In genomic region chr12:50101663-50102062, GRCh38 we compare ENCODE assay signal across 9 cellular contexts. TPM values are rescaled to one million over a fixed set of nuclear protein-coding genes. Genes with fewer than 3 reads are reported as not detected.
DNase-seq lines count a peak whose midpoint lies in the region; ATAC-seq, FAIRE-seq and TF ChIP-seq lines count a peak whose summit lies in the region.
"Had no signal": no experiment of that assay in that cellular context is flagged by ENCODE, and none has a peak within 500 bp of the region (broad histone marks: within the 10 kb centered on the region; RNA-seq: fewer than 3 reads in every experiment).

No MANE protein-coding gene starts in this region.

- TF ChIP-seq EP300 in Ishikawa (IDR thresholded peaks at IDR 0.05; ENCODE audit: borderline replicate concordance) (no peak), K562 (IDR thresholded peaks at IDR 0.05; ENCODE audit: low read length) (no peak)

- no TSS peak for BruUV-seq in K562 (replicated peaks; lab: Mats Ljungman, UMichigan)

- peaks cover 8% of the 10 kb centered on the region for H3K4me1 ChIP-seq in BE2C
- peaks cover 16% of the 10 kb centered on the region in 2 experiments for H3K4me1 ChIP-seq in K562 (replicated peaks in 1 of 2; ENCODE audit: control insufficient read depth in 2 of 2, insufficient read depth in 2 of 2, low read length in 2 of 2)
- H3K4me1 ChIP-seq in right lobe of liver: peaks cover 0 to 37% (median 15%) of the 10 kb centered on the region in 4 donors
- peaks cover 2 to 9% of the 10 kb centered on the region in 2 donors for H3K4me1 ChIP-seq in neuronal stem cell (ENCODE audit: control insufficient read depth in 2 of 2, insufficient read depth in 1 of 2, low read depth in 1 of 2, low read length in 2 of 2)

- H4K20me1 ChIP-seq in K562 (replicated peaks; ENCODE audit: control insufficient read depth, insufficient read depth, low read length): no peaks in the 10 kb centered on the region

- no peak overlapping the region for H4K91ac ChIP-seq in neuronal stem cell (ENCODE audit: low read depth, low read length, poor library complexity)

- no peaks in the 10 kb centered on the region for H3K9me1 ChIP-seq in K562 (ENCODE audit: control insufficient read depth, insufficient read depth, low read length)

- H3K79me2 ChIP-seq in K562 (ENCODE audit: control insufficient read depth, insufficient read depth, low read length): no peaks in the 10 kb centered on the region

- in situ Hi-C loops in K562 (cut with MboI): no loop called here

- 59% methylated on average over 3 of the region's 3 CpGs for WGBS in K562 (ENCODE audit: insufficient coverage, low coverage, missing lambda C conversion rate)
- WGBS in right lobe of liver (ENCODE audit: insufficient coverage, low coverage, low lambda C conversion rate, missing lambda C conversion rate): 30% methylated on average over 3 of the region's 3 CpGs
- WGBS in neuronal stem cell (ENCODE audit: extremely low coverage in 2 of 2, insufficient read length in 2 of 2, insufficient replicate concordance in 1 of 2), 2 donors: no CpG with 5 or more reads among the region's 3 CpGs

- TF ChIP-seq CTCF in BE2C (IDR thresholded peaks at IDR 0.05; ENCODE audit: low read depth, low read length) (peak; percentile 65), K562 (IDR thresholded peaks at IDR 0.05 in 2 of 3, conservative IDR thresholded peaks at IDR 0.05 in 1 of 3; ENCODE audit: insufficient read depth in 2 of 3, low read depth in 1 of 3, low read length in 3 of 3) (peak; percentile 33 to 52 (median 50); a peak in 4 of 6 replicates), right lobe of liver (IDR thresholded peaks at IDR 0.05) (peak; percentile 45 to 60 (median 50))

- no peak overlapping the region for H4K8ac ChIP-seq in neuronal stem cell (ENCODE audit: low read depth, low read length)

- no peak overlapping the region for H2BK12ac ChIP-seq in neuronal stem cell (ENCODE audit: low read length)

- no peak overlapping the region for H3K4ac ChIP-seq in neuronal stem cell (ENCODE audit: low read length)

- no peak overlapping the region for H3K23ac ChIP-seq in neuronal stem cell (ENCODE audit: low read depth, low read length, poor library complexity)

- TF ChIP-seq POLR2A in K562 (conservative IDR thresholded peaks at IDR 0.05) (no peak), right lobe of liver (IDR thresholded peaks at IDR 0.05) (no peak)

- H2BK120ac ChIP-seq in neuronal stem cell (ENCODE audit: low read depth, low read length): no peak overlapping the region

- H3K27ac ChIP-seq in K562 (ENCODE audit: extremely low read depth, low read depth, low read length): no peak overlapping the region
- peak overlapping the region in 2 of 3 donors; percentile 87 to 90 for H3K27ac ChIP-seq in right lobe of liver
- H3K27ac ChIP-seq in neuronal stem cell (replicated peaks; ENCODE audit: low read length): no peak overlapping the region

- CTCF ChIA-PET in K562 (lab: Yijun Ruan, JAX; ENCODE audit: low intra/inter-chr PET ratio): interaction anchor here (1.4 kb wide), 1 partner anchor 74 kb away, joined by 3 read pairs; no protein-coding TSS in a partner anchor

- no peak overlapping the region for H2AFZ ChIP-seq in K562 (ENCODE audit: low read depth, low read length)
- H2AFZ ChIP-seq in neuronal stem cell (ENCODE audit: low read length): no peak overlapping the region

- H3K4me3 ChIP-seq in BE2C (ENCODE audit: low read depth, low read length) (no peak overlapping the region), K562 (no peak overlapping the region), right lobe of liver (no peak overlapping the region), neuronal stem cell (ENCODE audit: low read length in 2 of 2) (no peak overlapping the region)

- H3K18ac ChIP-seq in neuronal stem cell (ENCODE audit: low read length): no peak overlapping the region

- FAIRE-seq in K562 (lab: Jason Lieb, UNC): peak; percentile 88

- H2BK5ac ChIP-seq in neuronal stem cell (ENCODE audit: low read length): no peak overlapping the region

- no peak overlapping the region for H3K14ac ChIP-seq in neuronal stem cell (ENCODE audit: low read length)

- intact Hi-C loops in K562 (cut with micrococcal nuclease) (no loop called here), right lobe of liver (cut with DNase I) (no loop called here)

- H3K36me3 ChIP-seq in BE2C (peaks cover 36% of the 10 kb centered on the region), K562 (ENCODE audit: control insufficient read depth, insufficient read depth, low read length) (peaks cover 41% of the 10 kb centered on the region), right lobe of liver (peaks cover 0 to 34% (median 19%) of the 10 kb centered on the region in 4 donors), neuronal stem cell (replicated peaks in 1 of 2; ENCODE audit: control insufficient read depth in 2 of 2, insufficient read depth in 2 of 2, low read length in 2 of 2) (peaks cover 28 to 60% of the 10 kb centered on the region in 2 donors)

- H3K79me1 ChIP-seq in neuronal stem cell (ENCODE audit: low read depth, low read length): no peaks in the 10 kb centered on the region

- H3K27me3 ChIP-seq in BE2C (no peaks in the 10 kb centered on the region), K562 (ENCODE audit: control insufficient read depth in 2 of 2, insufficient read depth in 2 of 2, low read length in 2 of 2) (no peaks in the 10 kb centered on the region), right lobe of liver (no peaks in the 10 kb centered on the region), neuronal stem cell (ENCODE audit: control insufficient read depth in 3 of 3, insufficient read depth in 3 of 3, low read depth in 1 of 3, low read length in 3 of 3) (no peaks in the 10 kb centered on the region)

- no peak overlapping the region for H2BK15ac ChIP-seq in neuronal stem cell (ENCODE audit: low read length)

- H3K9me3 ChIP-seq in BE2C (no peaks in the 10 kb centered on the region), K562 (replicated peaks; ENCODE audit: control insufficient read depth, insufficient read depth, low read depth, low read length) (no peaks in the 10 kb centered on the region), right lobe of liver (no peaks in the 10 kb centered on the region), neuronal stem cell (replicated peaks in 1 of 2; ENCODE audit: control insufficient read depth in 2 of 2, insufficient read depth in 1 of 2, low read depth in 1 of 2, low read length in 2 of 2) (peaks cover 0 to 1% of the 10 kb centered on the region in 2 donors)

- POLR2A ChIA-PET in K562 (lab: Yijun Ruan, JAX): interaction anchor here (0.6 to 1.5 kb wide), 3 partner anchors 10 to 70 kb away, joined by 3 to 4 read pairs (median 4); no protein-coding TSS in a partner anchor

- TF ChIP-seq RAD21 in Ishikawa (IDR thresholded peaks at IDR 0.05; ENCODE audit: low read depth): peak; percentile 28
- peak in 1 of 2 experiments; percentile 49; a peak in 2 of 4 replicates for TF ChIP-seq RAD21 in K562 (CRISPR knock-in tag; conservative IDR thresholded peaks at IDR 0.05 in 1 of 2, IDR thresholded peaks at IDR 0.05 in 1 of 2)

- H2AK5ac ChIP-seq in neuronal stem cell (ENCODE audit: low read depth, low read length): no peak overlapping the region

- no peak overlapping the region for H3K9ac ChIP-seq in K562 (ENCODE audit: insufficient read depth in 1 of 2, low read depth in 2 of 2, low read length in 2 of 2)
- no peak overlapping the region for H3K9ac ChIP-seq in neuronal stem cell (ENCODE audit: low read depth, low read length, poor library complexity)

- ATAC-seq in K562 (peak; percentile 57), right lobe of liver (peak; percentile 7 to 37 (median 27)), GM18517 (IDR thresholded peaks at IDR 0.05; ENCODE audit: unreplicated experiment) (no peak), HG03457 (IDR thresholded peaks at IDR 0.05; ENCODE audit: unreplicated experiment) (no peak)

- no peak for DNase-seq in BE2C
- peak; percentile 31 to 45 (median 38) for DNase-seq in K562 (ENCODE audit: extremely low read depth in 1 of 4, low spot score in 3 of 4)
- DNase-seq in right lobe of liver: no peak
- DNase-seq in ureter (ENCODE audit: low spot score): no peak
- no peak for DNase-seq in neuronal stem cell (ENCODE audit: low spot score)
- DNase-seq: erythroblast had no signal

- H3K4me2 ChIP-seq in K562 (ENCODE audit: insufficient read depth, low read length) (no peak overlapping the region), neuronal stem cell (ENCODE audit: insufficient read depth, low read length, poor library complexity, severe bottlenecking) (no peak overlapping the region)

RNA-seq across cellular contexts. Expression of gene GPD1, which starts 2.1 kb away (rescaled TPM):
- polyA plus RNA-seq in BE2C (2012; ENCODE audit: insufficient read depth, insufficient read length, low read depth): 1.6 TPM
- 0.51 and 1.1 TPM in 2 replicates for total RNA-seq in K562 (2011; cell fraction: chromatin; rRNA removed; ENCODE audit: low replicate concordance)
- 1.1 and 1.2 TPM in 2 replicates for total RNA-seq in K562 (2011; cell fraction: nucleolus; rRNA removed)
- 0.51 and 1.5 TPM in 2 replicates for total RNA-seq in K562 (2011; cell fraction: nucleoplasm; rRNA removed)
- total RNA-seq in K562 (2014; rRNA removed): 1.00 and 1.1 TPM in 2 replicates
- 0.35 and 0.47 TPM in 2 replicates for total RNA-seq in K562 (2014; rRNA removed; fragmentation: Illumina TruSeq; extraction: Trizol)
- 0.40 and 0.45 TPM in 2 replicates for total RNA-seq in K562 (2015; rRNA removed; fragmentation: Illumina TruSeq; extraction: Trizol)
- total RNA-seq in K562 (2021): 0.55 and 0.67 TPM in 2 replicates
- polyA plus RNA-seq in K562 (2011; rRNA removed): 0.47 and 0.99 TPM in 2 replicates
- 0.13 and 1.7 TPM in 2 replicates for polyA plus RNA-seq in K562 (2011; cell fraction: cytosol; rRNA removed)
- polyA plus RNA-seq in K562 (2011; cell fraction: nucleus; rRNA removed): 0.90 and 1.5 TPM in 2 replicates
- 0.29 and 0.72 TPM in 2 replicates for polyA plus RNA-seq in K562 (2012)
- polyA plus RNA-seq in K562 (2014; fragmentation: Illumina TruSeq; extraction: Trizol): 0.70 and 0.91 TPM in 2 replicates
- polyA plus RNA-seq in K562 (2014; fragmentation: Nextera tagmentation; extraction: Ambion mirVana): under 1 TPM; 0.13 to 0.45 TPM
- 0.45 and 0.70 TPM in 2 replicates for polyA plus RNA-seq in K562 (2014; rRNA removed)
- polyA minus RNA-seq in K562 (2011; rRNA and poly(A)+ RNA removed): 0.09 and 1.0 TPM in 2 replicates
- 0.67 TPM in 1 of 2 replicates, not detected in the other for polyA minus RNA-seq in K562 (2011; cell fraction: cytosol; rRNA and poly(A)+ RNA removed)
- 0.22 and 0.40 TPM in 2 replicates for polyA minus RNA-seq in K562 (2011; cell fraction: nucleus; rRNA and poly(A)+ RNA removed)
- total RNA-seq in right lobe of liver: 100 to 1,000 TPM in 3 of 6 experiments, 10 to 100 TPM in 3; 43.6 to 210 (median 110) TPM
- total RNA-seq in ureter: 1.7 TPM
- polyA plus RNA-seq in neuronal stem cell (2013, experiment 1 of 2): 0.03 TPM
- polyA plus RNA-seq in neuronal stem cell (2013, experiment 2 of 2): 0.03 TPM

RNA-seq across cellular contexts. Expression of gene COX14, which starts 10.4 kb away (rescaled TPM):
- 204 TPM for polyA plus RNA-seq in BE2C (2012; ENCODE audit: insufficient read depth, insufficient read length, low read depth)
- 10.7 and 19.2 TPM in 2 replicates for total RNA-seq in K562 (2011; cell fraction: chromatin; rRNA removed; ENCODE audit: low replicate concordance)
- 22.3 and 29.3 TPM in 2 replicates for total RNA-seq in K562 (2011; cell fraction: nucleolus; rRNA removed)
- 18.2 and 26.1 TPM in 2 replicates for total RNA-seq in K562 (2011; cell fraction: nucleoplasm; rRNA removed)
- total RNA-seq in K562 (2014; rRNA removed) (53.4 and 63.4 TPM in 2 replicates), K562 (2014; rRNA removed; fragmentation: Illumina TruSeq; extraction: Trizol) (46.3 and 50.9 TPM in 2 replicates), K562 (2015; rRNA removed; fragmentation: Illumina TruSeq; extraction: Trizol) (40.9 and 44.8 TPM in 2 replicates), K562 (2021) (51.7 and 65.1 TPM in 2 replicates), right lobe of liver (10 to 100 TPM; 37.7 to 67.5 (median 50.6) TPM), ureter (58.9 TPM)
- polyA plus RNA-seq in K562 (2011; rRNA removed) (79.2 and 82.6 TPM in 2 replicates), K562 (2014; fragmentation: Illumina TruSeq; extraction: Trizol) (44.4 and 45.6 TPM in 2 replicates), K562 (2014; fragmentation: Nextera tagmentation; extraction: Ambion mirVana) (100 to 1,000 TPM; 259 to 269 TPM), K562 (2014; rRNA removed) (78.2 and 78.5 TPM in 2 replicates)
- 99.8 and 123 TPM in 2 replicates for polyA plus RNA-seq in K562 (2011; cell fraction: cytosol; rRNA removed)
- polyA plus RNA-seq in K562 (2011; cell fraction: nucleus; rRNA removed): 34.9 and 36.3 TPM in 2 replicates
- 80.4 and 81.0 TPM in 2 replicates for polyA plus RNA-seq in K562 (2012)
- polyA minus RNA-seq in K562 (2011; rRNA and poly(A)+ RNA removed): 20.7 and 20.8 TPM in 2 replicates
- polyA minus RNA-seq in K562 (2011; cell fraction: cytosol; rRNA and poly(A)+ RNA removed): 8.3 and 12.1 TPM in 2 replicates
- polyA minus RNA-seq in K562 (2011; cell fraction: nucleus; rRNA and poly(A)+ RNA removed): 7.4 and 8.0 TPM in 2 replicates
- 49.2 TPM for polyA plus RNA-seq in neuronal stem cell (2013, experiment 1 of 2)
- 48.1 TPM for polyA plus RNA-seq in neuronal stem cell (2013, experiment 2 of 2)

RNA-seq across cellular contexts. Expression of gene SMARCD1, which starts 16.5 kb away (rescaled TPM):
- 215 TPM for polyA plus RNA-seq in BE2C (2012; ENCODE audit: insufficient read depth, insufficient read length, low read depth)
- 100 and 119 TPM in 2 replicates for total RNA-seq in K562 (2011; cell fraction: chromatin; rRNA removed; ENCODE audit: low replicate concordance)
- 57.0 and 69.7 TPM in 2 replicates for total RNA-seq in K562 (2011; cell fraction: nucleolus; rRNA removed)
- 75.5 and 101 TPM in 2 replicates for total RNA-seq in K562 (2011; cell fraction: nucleoplasm; rRNA removed)
- total RNA-seq in K562 (2014; rRNA removed): 65.3 and 98.3 TPM in 2 replicates
- 43.8 and 47.5 TPM in 2 replicates for total RNA-seq in K562 (2014; rRNA removed; fragmentation: Illumina TruSeq; extraction: Trizol)
- 45.8 and 47.5 TPM in 2 replicates for total RNA-seq in K562 (2015; rRNA removed; fragmentation: Illumina TruSeq; extraction: Trizol)
- total RNA-seq in K562 (2021): 68.2 and 77.0 TPM in 2 replicates
- polyA plus RNA-seq in K562 (2011; rRNA removed): 48.0 and 70.5 TPM in 2 replicates
- polyA plus RNA-seq in K562 (2011; cell fraction: cytosol; rRNA removed): 52.7 and 56.9 TPM in 2 replicates
- polyA plus RNA-seq in K562 (2011; cell fraction: nucleus; rRNA removed): 81.1 and 98.9 TPM in 2 replicates
- 50.7 and 56.4 TPM in 2 replicates for polyA plus RNA-seq in K562 (2012)
- 85.6 and 91.7 TPM in 2 replicates for polyA plus RNA-seq in K562 (2014; fragmentation: Illumina TruSeq; extraction: Trizol)
- 1 to 10 TPM in 1 of 2 experiments, under 1 TPM in 1; 0.86 to 1.5 TPM for polyA plus RNA-seq in K562 (2014; fragmentation: Nextera tagmentation; extraction: Ambion mirVana)
- 49.1 and 51.3 TPM in 2 replicates for polyA plus RNA-seq in K562 (2014; rRNA removed)
- polyA minus RNA-seq in K562 (2011; rRNA and poly(A)+ RNA removed): 59.4 and 59.7 TPM in 2 replicates
- polyA minus RNA-seq in K562 (2011; cell fraction: cytosol; rRNA and poly(A)+ RNA removed): 53.8 TPM in 2 replicates
- polyA minus RNA-seq in K562 (2011; cell fraction: nucleus; rRNA and poly(A)+ RNA removed): 25.7 and 41.5 TPM in 2 replicates
- 10 to 100 TPM; 13.3 to 35.0 (median 16.4) TPM for total RNA-seq in right lobe of liver
- total RNA-seq in ureter: 64.5 TPM
- 125 TPM for polyA plus RNA-seq in neuronal stem cell (2013, experiment 1 of 2)
- 122 TPM for polyA plus RNA-seq in neuronal stem cell (2013, experiment 2 of 2)

RNA-seq across cellular contexts. Expression of gene ASIC1, which starts 44.3 kb away (rescaled TPM):
- polyA plus RNA-seq in BE2C (2012; ENCODE audit: insufficient read depth, insufficient read length, low read depth): 60.5 TPM
- 4.7 and 13.5 TPM in 2 replicates for total RNA-seq in K562 (2011; cell fraction: chromatin; rRNA removed; ENCODE audit: low replicate concordance)
- 6.7 TPM in 2 replicates for total RNA-seq in K562 (2011; cell fraction: nucleolus; rRNA removed)
- 6.2 and 10.1 TPM in 2 replicates for total RNA-seq in K562 (2011; cell fraction: nucleoplasm; rRNA removed)
- total RNA-seq in K562 (2014; rRNA removed) (0.45 and 0.69 TPM in 2 replicates), K562 (2014; rRNA removed; fragmentation: Illumina TruSeq; extraction: Trizol) (0.15 and 0.22 TPM in 2 replicates), K562 (2015; rRNA removed; fragmentation: Illumina TruSeq; extraction: Trizol) (0.14 and 0.19 TPM in 2 replicates), K562 (2021) (1.2 TPM in 2 replicates), right lobe of liver (under 1 TPM in 4 of 6 experiments, not detected in 2; 0.07 to 0.19 (median 0.15) TPM), ureter (1.6 TPM)
- polyA plus RNA-seq in K562 (2011; rRNA removed) (1.7 and 2.1 TPM in 2 replicates), K562 (2014; fragmentation: Illumina TruSeq; extraction: Trizol) (0.97 and 1.1 TPM in 2 replicates), K562 (2014; fragmentation: Nextera tagmentation; extraction: Ambion mirVana) (under 1 TPM; 0.01 to 0.17 TPM), K562 (2014; rRNA removed) (0.81 and 1.2 TPM in 2 replicates)
- polyA plus RNA-seq in K562 (2011; cell fraction: cytosol; rRNA removed): 2.2 and 2.4 TPM in 2 replicates
- polyA plus RNA-seq in K562 (2011; cell fraction: nucleus; rRNA removed): 6.8 and 7.2 TPM in 2 replicates
- polyA plus RNA-seq in K562 (2012): 0.69 and 2.0 TPM in 2 replicates
- polyA minus RNA-seq in K562 (2011; rRNA and poly(A)+ RNA removed): 1.4 and 1.8 TPM in 2 replicates
- polyA minus RNA-seq in K562 (2011; cell fraction: cytosol; rRNA and poly(A)+ RNA removed): 0.64 and 1.8 TPM in 2 replicates
- 0.78 and 1.2 TPM in 2 replicates for polyA minus RNA-seq in K562 (2011; cell fraction: nucleus; rRNA and poly(A)+ RNA removed)
- 15.9 TPM for polyA plus RNA-seq in neuronal stem cell (2013, experiment 1 of 2)
- 15.8 TPM for polyA plus RNA-seq in neuronal stem cell (2013, experiment 2 of 2)

Comparison
In these comparisons a context has a peak if more than half of its experiments do, and no peak if none do; other contexts are left out.
1. DNase-seq: peak in K562 (4 of 4); none in BE2C (single experiment), right lobe of liver (0 of 3), ureter (single experiment) and neuronal stem cell (single experiment).
2. ATAC-seq: peak in K562 (single experiment) and right lobe of liver (4 of 4); none in GM18517 (single experiment) and HG03457 (single experiment).
3. H3K27ac ChIP-seq: peak in right lobe of liver (2 of 3); none in K562 (single experiment) and neuronal stem cell (single experiment).
4. RNA of gene GPD1, which starts 2.1 kb away (total RNA-seq): 43.6 to 210 TPM in right lobe of liver; 1.7 TPM in ureter (single experiment) and 0.35 to 1.5 TPM in K562; every median in the first group is over 10 times any median in the second.
5. Peak in every context shown above with its lines, with median percentiles within 50 percentile points of each other: CTCF ChIP-seq.